In the genomic region with DNA sequence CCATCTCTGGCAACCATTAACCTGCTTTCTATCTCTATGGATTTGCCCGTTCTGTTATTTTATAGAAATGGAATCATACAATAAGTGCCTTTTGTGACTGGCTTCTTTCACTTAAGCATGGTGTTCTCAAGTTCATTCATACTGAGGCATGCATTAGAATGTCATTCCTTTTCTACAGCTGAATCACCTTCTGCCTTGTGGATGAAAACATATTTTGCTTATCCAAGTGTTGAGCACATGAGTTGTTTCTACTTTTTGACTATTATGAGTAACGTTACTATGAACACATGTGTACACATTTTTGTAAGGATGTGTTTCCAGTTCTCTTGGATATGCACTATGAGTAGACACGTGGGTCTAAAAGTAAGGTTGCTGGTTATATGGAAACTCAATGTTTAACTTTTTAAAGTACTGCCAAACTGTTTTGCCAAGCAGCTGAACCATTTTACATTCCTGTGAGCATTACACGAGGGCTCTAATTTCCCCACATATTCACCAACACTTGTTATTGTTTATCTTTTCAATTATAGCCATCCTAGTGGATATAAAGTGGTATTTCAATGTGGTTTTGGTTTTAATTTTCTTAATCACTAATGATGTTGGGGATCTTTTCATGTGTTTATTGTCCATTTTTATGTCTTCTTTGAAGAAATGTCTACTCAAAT, we compare ENCODE assay signal across 21 cellular contexts.
A peak's percentile ranks its signal among the peaks of the same experiment; 100 is the strongest.
DNase-seq lines count a peak whose midpoint lies in the region; ATAC-seq and FAIRE-seq lines count a peak whose summit lies in the region.
"Had no signal": no experiment of that assay in that cellular context is flagged by ENCODE, and none has a peak within 500 bp of the region (broad histone marks: within the 10 kb centered on the region; RNA-seq: fewer than 3 reads in every experiment).

No MANE protein-coding gene starts in this region.

- DNase-seq in EH (ENCODE audit: low read depth) (peak; percentile 57), LHCN-M2 (ENCODE audit: low read depth) (peak; percentile 54), kidney glomerular epithelial cell (lab: John Stamatoyannopoulos, UW) (peak; percentile 37), medulla oblongata (ENCODE audit: extremely low spot score) (no peak), SW480 (ENCODE audit: low spot score) (no peak)
- DNase-seq in effector memory CD4-positive, alpha-beta T cell, result no peak
- DNase-seq: Caco-2; DMS153; MV-4-11; NCI-H1436; NCI-H2029; NCI-H2171; NCI-H446 treated with DMSO at 0.1 percent for 48 hours; NK-92 treated with Interleukin-12 subunit alpha and Interleukin-12 subunit beta, amount 100 ng/mL, for 24 hours; SHP77 had no signal

- H3K4me1 ChIP-seq in effector memory CD4-positive, alpha-beta T cell (ENCODE audit: control insufficient read depth, insufficient read depth, low read length, poor library complexity, severe bottlenecking), result no peaks in the 10 kb centered on the region
- H3K4me1 ChIP-seq: Caco-2 had no signal

- H3K27ac ChIP-seq in effector memory CD4-positive, alpha-beta T cell (ENCODE audit: insufficient read depth, low read length, poor library complexity, severe bottlenecking), result no peak overlapping the region
- H3K27ac ChIP-seq: A549, HL-60 had no signal

- H3K27me3 ChIP-seq in effector memory CD4-positive, alpha-beta T cell (replicated peaks; ENCODE audit: control insufficient read depth, insufficient read depth, low read length, poor library complexity, severe bottlenecking), result no peaks in the 10 kb centered on the region

- H3K4me3 ChIP-seq in effector memory CD4-positive, alpha-beta T cell (ENCODE audit: insufficient read depth, low read depth, low read length, poor library complexity, severe bottlenecking), result no peak overlapping the region
- H3K4me3 ChIP-seq: A549 had no signal

- FAIRE-seq in endometrium (lab: Jason Lieb, UNC), result peak; percentile 64
- FAIRE-seq: A549, HTR-8/SVneo had no signal

- no peaks in the 10 kb centered on the region for H3K9me3 ChIP-seq in effector memory CD4-positive, alpha-beta T cell (ENCODE audit: control insufficient read depth, low read length)
- H3K9me3 ChIP-seq: A549, Caco-2 had no signal

- ATAC-seq in GM19023 (IDR thresholded peaks at IDR 0.05; ENCODE audit: unreplicated experiment), result no peak
- ATAC-seq: A549, HCT116 had no signal

- no peaks in the 10 kb centered on the region for H3K36me3 ChIP-seq in effector memory CD4-positive, alpha-beta T cell (ENCODE audit: control insufficient read depth, insufficient read depth, low read length)

Comparison
In these comparisons a context has a peak if more than half of its experiments do, and no peak if none do; other contexts are left out.
1. DNase-seq: peak in EH (single experiment), LHCN-M2 (single experiment) and kidney glomerular epithelial cell (single experiment); none in medulla oblongata (single experiment), effector memory CD4-positive, alpha-beta T cell (0 of 3) and SW480 (single experiment).